Comparison of ENCODE assay signal across 8 cellular contexts in the genomic region with DNA sequence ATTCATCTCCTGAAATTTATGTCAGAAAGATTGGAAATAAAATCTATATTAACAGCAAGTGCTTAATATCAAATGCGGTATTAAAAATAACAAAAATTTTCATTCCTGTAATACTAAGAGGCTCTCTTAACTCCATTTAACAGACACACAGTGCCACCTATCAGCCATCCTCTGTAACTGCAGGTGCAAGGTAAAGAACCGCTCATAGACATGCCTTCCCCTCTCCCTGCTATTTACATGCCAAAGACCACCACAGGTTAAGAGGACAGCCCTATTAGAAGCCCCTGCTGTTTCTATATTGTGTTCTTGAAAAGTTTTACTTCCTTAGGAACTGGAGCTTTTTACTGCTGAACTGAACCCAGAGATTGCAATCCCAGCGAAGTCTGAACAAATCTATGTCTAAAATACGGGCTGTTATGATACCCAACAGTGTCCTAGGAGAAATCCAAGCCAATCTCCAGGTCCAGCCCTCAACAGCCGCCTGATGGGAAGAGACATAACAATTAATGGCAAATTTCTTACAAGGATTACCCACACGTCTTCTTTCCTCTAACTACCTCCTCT. TPM values are rescaled to one million over a fixed set of nuclear protein-coding genes. Genes with fewer than 3 reads are reported as not detected.
A peak's percentile ranks its signal among the peaks of the same experiment; 100 is the strongest.
DNase-seq lines count a peak whose midpoint lies in the region; ATAC-seq, FAIRE-seq and TF ChIP-seq lines count a peak whose summit lies in the region.
"Not testable (repeated sequence)": the region's sequence is repeated elsewhere in the genome, so short reads cannot be mapped to it uniquely, and the experiment has no call there.

No MANE protein-coding gene starts in this region.

- not testable (repeated sequence) for BruUV-seq in OCI-LY7 (replicated peaks; lab: Mats Ljungman, UMichigan); HepG2 (replicated peaks; lab: Mats Ljungman, UMichigan)

- 24% methylated on average over 4 of the region's 6 CpGs for WGBS in HepG2 (ENCODE audit: low lambda C conversion rate)

- H3K9me2 ChIP-seq in OCI-LY7 (ENCODE audit: insufficient read depth, low read length): not testable (repeated sequence)

- H3K27ac Mint-ChIP-seq in activated T-helper 17 cell treated with anti-CD3 and anti-CD28 coated beads, Interleukin-2, amount 50 U/mL, for 72 hours: not testable (repeated sequence)

- peak; percentile 73 for TF ChIP-seq CTCF in OCI-LY7 (conservative IDR thresholded peaks at IDR 0.05; ENCODE audit: low read length)
- TF ChIP-seq CTCF in epithelial cell of esophagus (IDR thresholded peaks at IDR 0.05; ENCODE audit: insufficient read depth, low read depth, low read length, missing control alignments): peak; percentile 58
- peak; percentile 75 for TF ChIP-seq CTCF in HepG2 (CRISPR knock-in tag; IDR thresholded peaks at IDR 0.05)

- not testable (repeated sequence) for H3K4me3 Mint-ChIP-seq in activated T-helper 17 cell treated with anti-CD3 and anti-CD28 coated beads, Interleukin-2, amount 50 U/mL, for 72 hours

- DNase-seq in CD1c-positive myeloid dendritic cell (ENCODE audit: extremely low spot score) (peak; percentile 52), LHCN-M2 (ENCODE audit: low read depth) (peak; percentile 36), OCI-LY7 (ENCODE audit: low spot score) (peak; percentile 35), epithelial cell of esophagus (ENCODE audit: low read depth) (peak; percentile 20), HepG2 (ENCODE audit: low spot score) (peak; percentile 30)
- peak; percentile 8 for DNase-seq in stimulated activated CD4-positive, alpha-beta T cell treated with anti-CD3 and anti-CD28 coated beads, Interleukin-4, amount 100 ng/mL, for 1 hour

- H3K27ac ChIP-seq in OCI-LY7 (ENCODE audit: low read depth, low read length, poor library complexity, severe bottlenecking); HepG2 (ENCODE audit: extremely low read length, insufficient read depth, low read length): not testable (repeated sequence)

- intact Hi-C loops in OCI-LY7 (cut with micrococcal nuclease; ENCODE audit: unreplicated experiment); HepG2 (cut with micrococcal nuclease; ENCODE audit: unreplicated experiment): not testable (repeated sequence)

- not testable (repeated sequence) for H3K27me3 ChIP-seq in HepG2 (ENCODE audit: control insufficient read depth in 1 of 2, insufficient read depth in 2 of 2, low read length in 2 of 2)

- not testable (repeated sequence) for H3K36me3 ChIP-seq in OCI-LY7 (ENCODE audit: insufficient read depth, low read length); HepG2 (replicated peaks in 1 of 2; ENCODE audit: control insufficient read depth in 1 of 2, insufficient read depth in 2 of 2, low read length in 2 of 2)

- TF ChIP-seq RAD21 in HepG2 (CRISPR knock-in tag; IDR thresholded peaks at IDR 0.05): peak; percentile 68; the same call in 1 of the 2 replicates

- not testable (repeated sequence) for H3K36me3 Mint-ChIP-seq in activated T-helper 17 cell treated with anti-CD3 and anti-CD28 coated beads, Interleukin-2, amount 50 U/mL, for 72 hours (ENCODE audit: low read depth)

- not testable (repeated sequence) for H3K4me2 ChIP-seq in OCI-LY7 (ENCODE audit: low read length); HepG2 (ENCODE audit: low read depth, low read length)

- not testable (repeated sequence) for TF ChIP-seq POLR2A in HepG2 (IDR thresholded peaks at IDR 0.05; ENCODE audit: insufficient read depth in 1 of 2, low read depth in 2 of 2, low read length in 2 of 2)

- not testable (repeated sequence) for H2AFZ ChIP-seq in OCI-LY7 (ENCODE audit: low read length); HepG2 (ENCODE audit: low read length)

- not testable (repeated sequence) for H3K4me3 ChIP-seq in OCI-LY7 (ENCODE audit: low read depth, low read length, poor library complexity, severe bottlenecking); epithelial cell of esophagus (ENCODE audit: low read length); HepG2 (replicated peaks in 1 of 3; ENCODE audit: insufficient read depth in 1 of 3, low read depth in 2 of 3, low read length in 3 of 3)

- not testable (repeated sequence) for H3K9me3 Mint-ChIP-seq in activated T-helper 17 cell treated with anti-CD3 and anti-CD28 coated beads, Interleukin-2, amount 50 U/mL, for 72 hours

- ATAC-seq in GM19351 (IDR thresholded peaks at IDR 0.05; ENCODE audit: unreplicated experiment): peak; percentile 67
- peak; percentile 41 for ATAC-seq in activated T-helper 17 cell treated with anti-CD3 and anti-CD28 coated beads, Interleukin-2, amount 50 U/mL, for 72 hours (replicated peaks)
- ATAC-seq in HepG2: peak; percentile 77

- FAIRE-seq in HepG2 (lab: Jason Lieb, UNC): peak; percentile 12

- H3K79me2 ChIP-seq in OCI-LY7 (ENCODE audit: insufficient read depth, low read depth, low read length); HepG2 (ENCODE audit: insufficient read depth, low read length): not testable (repeated sequence)

- TF ChIP-seq EP300 in HepG2 (IDR thresholded peaks at IDR 0.05; ENCODE audit: low read depth in 2 of 2, low read length in 2 of 2); HepG2 (CRISPR knock-in tag; IDR thresholded peaks at IDR 0.05; ENCODE audit: borderline replicate concordance): not testable (repeated sequence)

- H3K4me1 Mint-ChIP-seq in activated T-helper 17 cell treated with anti-CD3 and anti-CD28 coated beads, Interleukin-2, amount 50 U/mL, for 72 hours: not testable (repeated sequence)

- CTCF ChIA-PET in OCI-LY7 (lab: Charles Lee; ENCODE audit: unreplicated experiment): not testable (repeated sequence)
- CTCF ChIA-PET in HepG2 (lab: Yijun Ruan, JAX; ENCODE audit: low intra/inter-chr PET ratio, low total read pairs): interaction anchor here (1.1 to 1.3 kb wide), 2 partner anchors 393 to 415 kb away, joined by 4 read pairs; no protein-coding TSS in a partner anchor

- H4K20me1 ChIP-seq in OCI-LY7 (ENCODE audit: insufficient read depth, low read length); HepG2 (ENCODE audit: insufficient read depth, low read length): not testable (repeated sequence)

- in situ Hi-C loops in HepG2 (cut with HindIII; ENCODE audit: extremely low pct_ligation_motif_present, low pct_unique_long_range_greater_than_20kb): loop anchor here (25.0 kb wide), 1 partner anchor 486 kb away; no protein-coding TSS in a partner anchor

- not testable (repeated sequence) for H3K9ac ChIP-seq in HepG2 (ENCODE audit: insufficient read depth, low read depth, low read length)

- POLR2A ChIA-PET in OCI-LY7 (lab: Charles Lee); HepG2 (lab: Yijun Ruan, JAX): not testable (repeated sequence)

- not testable (repeated sequence) for H3K9me3 ChIP-seq in OCI-LY7 (ENCODE audit: low read length); HepG2 (ENCODE audit: low read length)

- not testable (repeated sequence) for H3K27me3 Mint-ChIP-seq in activated T-helper 17 cell treated with anti-CD3 and anti-CD28 coated beads, Interleukin-2, amount 50 U/mL, for 72 hours

- H3K4me1 ChIP-seq in OCI-LY7 (ENCODE audit: insufficient read depth, low read length, poor library complexity, severe bottlenecking); HepG2 (ENCODE audit: insufficient read depth, low read length): not testable (repeated sequence)

RNA-seq across cellular contexts. Expression of gene LRRC61, which starts 46.9 kb away (rescaled TPM):
- total RNA-seq in LHCN-M2 (2014; rRNA removed): not detected in 2 replicates
- 0.06 TPM for polyA plus RNA-seq in LHCN-M2 (2012)
- total RNA-seq in OCI-LY7 (2014; rRNA removed; shearing (Covaris generic)): not detected in 2 replicates
- not detected in 2 replicates for total RNA-seq in OCI-LY7 (2022)
- 10 to 100 TPM; 32.7 to 61.6 TPM for total RNA-seq in activated T-helper 17 cell treated with anti-CD3 and anti-CD28 coated beads, Interleukin-2, amount 50 U/mL, for 72 hours
- 34.8 and 38.4 TPM in 2 replicates for total RNA-seq in HepG2 (2016; rRNA removed; fragmentation: Illumina TruSeq; extraction: Trizol)
- total RNA-seq in HepG2 (2016; cell fraction: cytosol; rRNA removed; fragmentation: Illumina TruSeq; extraction: Trizol; ENCODE audit: low read depth): 10.3 and 10.8 TPM in 2 replicates
- 30.5 and 35.2 TPM in 2 replicates for total RNA-seq in HepG2 (2016; cell fraction: insoluble cytoplasmic fraction; rRNA removed; fragmentation: Illumina TruSeq; extraction: Trizol)
- 34.2 and 36.9 TPM in 2 replicates for total RNA-seq in HepG2 (2016; cell fraction: membrane; rRNA removed; fragmentation: Illumina TruSeq; extraction: Trizol)
- total RNA-seq in HepG2 (2016; cell fraction: nucleus; rRNA removed; fragmentation: Illumina TruSeq; extraction: Trizol): 25.0 and 31.2 TPM in 2 replicates
- polyA plus RNA-seq in HepG2 (2011; rRNA removed): 33.0 and 42.2 TPM in 2 replicates
- polyA plus RNA-seq in HepG2 (2011; cell fraction: cytosol; rRNA removed): 34.7 and 58.3 TPM in 2 replicates
- polyA plus RNA-seq in HepG2 (2011; cell fraction: nucleus; rRNA removed): 25.0 and 33.0 TPM in 2 replicates
- polyA plus RNA-seq in HepG2 (2012): 22.2 and 36.3 TPM in 2 replicates
- polyA plus RNA-seq in HepG2 (2016; cell fraction: cytosol; fragmentation: Illumina TruSeq; extraction: Trizol; ENCODE audit: low read depth): 19.9 and 25.0 TPM in 2 replicates
- polyA plus RNA-seq in HepG2 (2016; cell fraction: insoluble cytoplasmic fraction; fragmentation: Illumina TruSeq; extraction: Trizol; ENCODE audit: low read depth): 36.4 and 46.3 TPM in 2 replicates
- polyA plus RNA-seq in HepG2 (2016; cell fraction: membrane; fragmentation: Illumina TruSeq; extraction: Trizol; ENCODE audit: low read depth): 41.1 and 42.5 TPM in 2 replicates
- polyA plus RNA-seq in HepG2 (2016; cell fraction: nucleus; fragmentation: Illumina TruSeq; extraction: Trizol; ENCODE audit: insufficient read depth, low read depth): 34.8 and 36.2 TPM in 2 replicates
- polyA minus RNA-seq in HepG2 (2011; rRNA and poly(A)+ RNA removed; ENCODE audit: low replicate concordance): 45.8 and 71.1 TPM in 2 replicates
- polyA minus RNA-seq in HepG2 (2011; cell fraction: cytosol; rRNA and poly(A)+ RNA removed): 33.7 and 34.5 TPM in 2 replicates
- polyA minus RNA-seq in HepG2 (2011; cell fraction: nucleus; rRNA and poly(A)+ RNA removed): 13.3 and 15.4 TPM in 2 replicates

RNA-seq across cellular contexts. Expression of gene ACTR3C, which starts 47.1 kb away (rescaled TPM):
- total RNA-seq in LHCN-M2 (2014; rRNA removed) (not detected in 2 replicates), OCI-LY7 (2022) (not detected in 2 replicates), HepG2 (2016; rRNA removed; fragmentation: Illumina TruSeq; extraction: Trizol) (4.1 and 7.5 TPM in 2 replicates)
- not detected for polyA plus RNA-seq in LHCN-M2 (2012)
- total RNA-seq in OCI-LY7 (2014; rRNA removed; shearing (Covaris generic)): 5.4 TPM in 1 of 2 replicates, not detected in the other
- 10 to 100 TPM in 1 of 2 donors, 1 to 10 TPM in 1; 9.4 to 11.1 TPM for total RNA-seq in activated T-helper 17 cell treated with anti-CD3 and anti-CD28 coated beads, Interleukin-2, amount 50 U/mL, for 72 hours
- total RNA-seq in HepG2 (2016; cell fraction: cytosol; rRNA removed; fragmentation: Illumina TruSeq; extraction: Trizol; ENCODE audit: low read depth): 7.2 and 7.8 TPM in 2 replicates
- total RNA-seq in HepG2 (2016; cell fraction: insoluble cytoplasmic fraction; rRNA removed; fragmentation: Illumina TruSeq; extraction: Trizol): 3.7 and 6.7 TPM in 2 replicates
- total RNA-seq in HepG2 (2016; cell fraction: membrane; rRNA removed; fragmentation: Illumina TruSeq; extraction: Trizol): 4.8 and 5.6 TPM in 2 replicates
- 17.1 and 19.7 TPM in 2 replicates for total RNA-seq in HepG2 (2016; cell fraction: nucleus; rRNA removed; fragmentation: Illumina TruSeq; extraction: Trizol)
- polyA plus RNA-seq in HepG2 (2011; rRNA removed): 3.2 and 3.8 TPM in 2 replicates
- 2.5 and 2.7 TPM in 2 replicates for polyA plus RNA-seq in HepG2 (2011; cell fraction: cytosol; rRNA removed)
- polyA plus RNA-seq in HepG2 (2011; cell fraction: nucleus; rRNA removed): 4.0 and 4.3 TPM in 2 replicates
- polyA plus RNA-seq in HepG2 (2012): 1.2 and 1.4 TPM in 2 replicates
- polyA plus RNA-seq in HepG2 (2016; cell fraction: cytosol; fragmentation: Illumina TruSeq; extraction: Trizol; ENCODE audit: low read depth): 0.95 and 2.7 TPM in 2 replicates
- polyA plus RNA-seq in HepG2 (2016; cell fraction: insoluble cytoplasmic fraction; fragmentation: Illumina TruSeq; extraction: Trizol; ENCODE audit: low read depth): 1.9 and 3.9 TPM in 2 replicates
- 1.4 and 1.6 TPM in 2 replicates for polyA plus RNA-seq in HepG2 (2016; cell fraction: membrane; fragmentation: Illumina TruSeq; extraction: Trizol; ENCODE audit: low read depth)
- polyA plus RNA-seq in HepG2 (2016; cell fraction: nucleus; fragmentation: Illumina TruSeq; extraction: Trizol; ENCODE audit: insufficient read depth, low read depth): 4.9 and 8.0 TPM in 2 replicates
- 10.0 and 39.9 TPM in 2 replicates for polyA minus RNA-seq in HepG2 (2011; rRNA and poly(A)+ RNA removed; ENCODE audit: low replicate concordance)
- 2.6 and 3.3 TPM in 2 replicates for polyA minus RNA-seq in HepG2 (2011; cell fraction: cytosol; rRNA and poly(A)+ RNA removed)
- 44.3 and 59.4 TPM in 2 replicates for polyA minus RNA-seq in HepG2 (2011; cell fraction: nucleus; rRNA and poly(A)+ RNA removed)

Comparison
In these comparisons a context has a peak if more than half of its experiments do, and no peak if none do; other contexts are left out.
1. RNA of gene LRRC61, which starts 46.9 kb away (total RNA-seq): 32.7 to 61.6 TPM in activated T-helper 17 cell treated with anti-CD3 and anti-CD28 coated beads, Interleukin-2, amount 50 U/mL, for 72 hours and 10.3 to 38.4 TPM in HepG2; not detected in LHCN-M2 and not detected in OCI-LY7; every median in the first group is over 10 times any median in the second.
2. Peak in every context shown above with its lines, with median percentiles within 50 percentile points of each other: DNase-seq, ATAC-seq and CTCF ChIP-seq.